24 cellular contexts compared by ENCODE assay signal in the genomic region with DNA sequence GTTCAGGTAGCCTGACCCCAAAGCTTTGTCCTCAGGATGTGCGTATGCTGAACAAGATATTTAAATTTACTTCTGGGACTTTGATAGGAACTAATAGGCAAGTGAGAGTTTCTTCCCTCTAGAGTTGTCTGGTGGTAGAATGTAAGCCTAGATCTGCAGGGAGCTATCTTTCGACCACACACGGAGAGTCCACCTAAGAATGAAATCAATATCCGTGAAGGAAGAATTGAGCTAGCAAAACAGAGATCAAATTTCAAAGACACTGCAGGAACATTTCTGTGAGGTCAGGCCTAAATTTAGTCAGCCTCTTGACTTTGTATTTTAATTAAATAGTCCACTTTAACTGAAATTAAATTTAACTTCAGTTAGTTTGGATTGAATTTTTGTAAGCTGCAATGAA.
"Had no signal": no experiment of that assay in that cellular context is flagged by ENCODE, and none has a peak within 500 bp of the region (broad histone marks: within the 10 kb centered on the region; RNA-seq: fewer than 3 reads in every experiment).

No MANE protein-coding gene starts in this region.

- H3K9me3 ChIP-seq: lower lobe of right lung, psoas muscle, sigmoid colon, thoracic aorta, transverse colon, upper lobe of right lung, uterus had no signal

- H3K4me3 ChIP-seq: lower lobe of right lung, psoas muscle, sigmoid colon, thoracic aorta, transverse colon, upper lobe of right lung, uterus had no signal

- H3K4me3 Mint-ChIP-seq: effector memory CD8-positive, alpha-beta T cell; immature natural killer cell; naive thymus-derived CD8-positive, alpha-beta T cell; nephron progenitor cell; stimulated activated effector memory CD8-positive, alpha-beta T cell treated with anti-CD3 and anti-CD28 coated beads, Interleukin-12 subunit alpha, Interleukin-12 subunit beta, amount 100 ng/mL, for 72 hours had no signal

- H3K27me3 ChIP-seq: sigmoid colon, transverse colon, upper lobe of right lung, uterus had no signal

- DNase-seq: cortex of kidney; effector memory CD8-positive, alpha-beta T cell; erythroblast; hypothalamus; immature natural killer cell; islet precursor cell; kidney glomerular epithelial cell; left colon; left ventricle myocardium superior; lower lobe of right lung; naive thymus-derived CD8-positive, alpha-beta T cell; nephron progenitor cell; nucleus accumbens; psoas muscle; right cardiac atrium; sigmoid colon; stimulated activated CD4-positive, alpha-beta T cell treated with anti-CD3 and anti-CD28 coated beads, Interleukin-2, amount 100 ng/mL, for 24 hours; stimulated activated CD4-positive, alpha-beta T cell treated with anti-CD3 and anti-CD28 coated beads, Interleukin-4, amount 100 ng/mL, for 24 hours; stimulated activated naive CD4-positive, alpha-beta T cell treated with Interleukin-2 at 50 U/mL for 16 hours; transverse colon; upper lobe of right lung; uterus had no signal

- H3K36me3 Mint-ChIP-seq: immature natural killer cell; naive thymus-derived CD8-positive, alpha-beta T cell; stimulated activated effector memory CD8-positive, alpha-beta T cell treated with anti-CD3 and anti-CD28 coated beads, Interleukin-12 subunit alpha, Interleukin-12 subunit beta, amount 100 ng/mL, for 72 hours had no signal

- H3K4me1 Mint-ChIP-seq: immature natural killer cell; naive thymus-derived CD8-positive, alpha-beta T cell; stimulated activated effector memory CD8-positive, alpha-beta T cell treated with anti-CD3 and anti-CD28 coated beads, Interleukin-12 subunit alpha, Interleukin-12 subunit beta, amount 100 ng/mL, for 72 hours had no signal

- H3K27me3 Mint-ChIP-seq: effector memory CD8-positive, alpha-beta T cell had no signal

- H3K36me3 ChIP-seq: lower lobe of right lung, sigmoid colon, thoracic aorta, transverse colon, upper lobe of right lung, uterus had no signal

- H3K27ac Mint-ChIP-seq: effector memory CD8-positive, alpha-beta T cell; immature natural killer cell; naive thymus-derived CD8-positive, alpha-beta T cell; nephron progenitor cell; stimulated activated effector memory CD8-positive, alpha-beta T cell treated with anti-CD3 and anti-CD28 coated beads, Interleukin-12 subunit alpha, Interleukin-12 subunit beta, amount 100 ng/mL, for 72 hours had no signal

- H3K9me3 Mint-ChIP-seq: effector memory CD8-positive, alpha-beta T cell; nephron progenitor cell had no signal

- H3K4me1 ChIP-seq: lower lobe of right lung, psoas muscle, transverse colon, upper lobe of right lung, uterus had no signal

- H3K27ac ChIP-seq: lower lobe of right lung, psoas muscle, sigmoid colon, thoracic aorta, transverse colon, upper lobe of right lung, uterus had no signal
